20 cellular contexts compared by ENCODE assay signal in the genomic region with DNA sequence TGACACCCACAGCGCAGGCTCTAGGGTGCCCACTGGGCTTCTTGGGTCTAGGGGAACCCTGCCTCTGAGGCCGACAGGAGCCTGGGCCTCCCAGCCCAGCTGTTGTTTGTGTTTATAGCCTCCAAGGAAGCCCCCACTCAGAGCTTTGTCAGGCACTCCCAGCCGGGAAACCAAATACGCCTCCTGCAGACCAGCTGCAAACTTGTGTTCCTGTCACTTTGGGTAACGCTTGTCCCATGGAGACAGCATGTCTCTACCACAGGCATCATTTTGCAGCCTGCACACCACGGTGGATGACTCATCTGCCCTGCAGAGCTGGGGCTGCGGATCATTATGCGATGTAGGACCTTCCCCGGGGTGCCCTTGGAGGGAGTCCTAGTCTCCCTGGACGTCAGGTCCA. TPM values are rescaled to one million over a fixed set of nuclear protein-coding genes. Genes with fewer than 3 reads are reported as not detected.
A peak's percentile ranks its signal among the peaks of the same experiment; 100 is the strongest.
DNase-seq lines count a peak whose midpoint lies in the region; FAIRE-seq lines count a peak whose summit lies in the region.
"Had no signal": no experiment of that assay in that cellular context is flagged by ENCODE, and none has a peak within 500 bp of the region (broad histone marks: within the 10 kb centered on the region; RNA-seq: fewer than 3 reads in every experiment).

No MANE protein-coding gene starts in this region.

- DNase-seq in NK-92 treated with Interleukin-12 subunit alpha and Interleukin-12 subunit beta, amount 100 ng/mL, for 24 hours (lab: John Stamatoyannopoulos, UW), result peak; percentile 14
- DNase-seq in NK-92 (lab: John Stamatoyannopoulos, UW; ENCODE audit: unreplicated experiment) (no peak), adipocyte (ENCODE audit: low read depth) (peak; percentile 14), immature natural killer cell (peak in 2 of 3 donors; percentile 31 to 33), small intestine (no peak), NCI-H774 (lab: John Stamatoyannopoulos, UW) (no peak)
- no peak for DNase-seq in stimulated activated CD4-positive, alpha-beta T cell treated with anti-CD3 and anti-CD28 coated beads, Interleukin-2, amount 100 ng/mL, for 48 hours
- DNase-seq: activated CD4-positive, CD25-positive, alpha-beta regulatory T cell treated with anti-CD3 and anti-CD28 coated beads, Interleukin-2, amount 50 U/mL, for 72 hours; CD4-positive, alpha-beta memory T cell; erythroblast; Karpas-422; NCI-H1436 treated with DMSO at 0.1 percent for 48 hours; NCI-H226; Right ventricle myocardium superior; stimulated activated naive CD8-positive, alpha-beta T cell treated with anti-CD3 and anti-CD28 coated beads, Interleukin-15, amount 100 ng/mL, for 72 hours had no signal

- peak overlapping the region in 1 of 6 donors; percentile 45 for H3K27ac Mint-ChIP-seq in immature natural killer cell
- H3K27ac Mint-ChIP-seq: CD4-positive, alpha-beta memory T cell had no signal

- H3K4me1 ChIP-seq in adipocyte (ENCODE audit: control insufficient read depth, insufficient read depth, low read length) (peaks cover 12% of the 10 kb centered on the region), skeletal muscle tissue (ENCODE audit: control insufficient read depth in 3 of 3, insufficient read depth in 3 of 3, low read length in 3 of 3) (peaks cover 39 to 80% (median 79%) of the 10 kb centered on the region in 3 donors), small intestine (ENCODE audit: control insufficient read depth in 2 of 2, insufficient read depth in 1 of 2, low read depth in 1 of 2, low read length in 1 of 2) (no peaks in the 10 kb centered on the region)

- H3K36me3 Mint-ChIP-seq in immature natural killer cell, result no peaks in the 10 kb centered on the region
- H3K36me3 Mint-ChIP-seq: CD4-positive, alpha-beta memory T cell had no signal

- H3K27ac ChIP-seq in skeletal muscle tissue (ENCODE audit: low read depth, low read length) (peak overlapping the region; percentile 86), small intestine (ENCODE audit: low read depth in 1 of 2, low read length in 1 of 2) (no peak overlapping the region)
- H3K27ac ChIP-seq: ascending aorta, hepatocyte had no signal

- H3K9me3 Mint-ChIP-seq in immature natural killer cell, result no peaks in the 10 kb centered on the region
- H3K9me3 Mint-ChIP-seq: CD4-positive, alpha-beta memory T cell; stimulated activated naive CD8-positive, alpha-beta T cell treated with anti-CD3 and anti-CD28 coated beads, Interleukin-15, amount 100 ng/mL, for 72 hours had no signal

- peaks cover 5 to 11% of the 10 kb centered on the region in 2 donors for H3K4me1 Mint-ChIP-seq in immature natural killer cell

- H3K27me3 Mint-ChIP-seq in immature natural killer cell (ENCODE audit: low read depth in 3 of 3), result peaks cover 0 to 3% (median 0%) of the 10 kb centered on the region in 3 donors
- H3K27me3 Mint-ChIP-seq: CD4-positive, alpha-beta memory T cell; stimulated activated naive CD8-positive, alpha-beta T cell treated with anti-CD3 and anti-CD28 coated beads, Interleukin-15, amount 100 ng/mL, for 72 hours had no signal

- H3K4me3 ChIP-seq in adipocyte (ENCODE audit: low read length) (no peak overlapping the region), skeletal muscle tissue (ENCODE audit: low read length in 3 of 3) (peak overlapping the region in 2 of 3 donors; percentile 27 to 45), small intestine (ENCODE audit: low read depth in 1 of 2, low read length in 2 of 2) (no peak overlapping the region)
- H3K4me3 ChIP-seq: ascending aorta, hepatocyte had no signal

- no peaks in the 10 kb centered on the region for H3K36me3 ChIP-seq in adipocyte (ENCODE audit: control insufficient read depth, insufficient read depth, low read length, severe bottlenecking)
- H3K36me3 ChIP-seq in skeletal muscle tissue (ENCODE audit: control insufficient read depth in 3 of 3, insufficient read depth in 3 of 3, low read length in 3 of 3), result peaks cover 0 to 7% (median 0%) of the 10 kb centered on the region in 3 donors
- H3K36me3 ChIP-seq in small intestine (ENCODE audit: control insufficient read depth in 2 of 2, insufficient read depth in 2 of 2, low read length in 2 of 2), result no peaks in the 10 kb centered on the region

- H3K27me3 ChIP-seq in adipocyte (replicated peaks; ENCODE audit: control insufficient read depth, insufficient read depth, low read length), result no peaks in the 10 kb centered on the region
- no peaks in the 10 kb centered on the region for H3K27me3 ChIP-seq in skeletal muscle tissue (ENCODE audit: control insufficient read depth in 3 of 3, insufficient read depth in 3 of 3, low read length in 3 of 3)
- H3K27me3 ChIP-seq in small intestine (ENCODE audit: control insufficient read depth in 2 of 2, insufficient read depth in 2 of 2, low read length in 2 of 2), result no peaks in the 10 kb centered on the region
- H3K27me3 ChIP-seq: ascending aorta, hepatocyte had no signal

- no peak for FAIRE-seq in small intestine (lab: Jason Lieb, UNC)

- H3K9ac ChIP-seq in adipocyte (ENCODE audit: low read length), result no peak overlapping the region
- H3K9ac ChIP-seq in skeletal muscle tissue (ENCODE audit: low read depth in 1 of 3, low read length in 3 of 3), result peak overlapping the region; percentile 44 to 79 (median 50)

- H3K9me3 ChIP-seq in adipocyte (ENCODE audit: control insufficient read depth, low read length) (no peaks in the 10 kb centered on the region), skeletal muscle tissue (ENCODE audit: control insufficient read depth in 3 of 3, low read length in 3 of 3) (no peaks in the 10 kb centered on the region), small intestine (ENCODE audit: control insufficient read depth, low read depth) (no peaks in the 10 kb centered on the region)
- H3K9me3 ChIP-seq: ascending aorta had no signal

- H3K4me3 Mint-ChIP-seq in immature natural killer cell, result no peak overlapping the region
- H3K4me3 Mint-ChIP-seq: CD4-positive, alpha-beta memory T cell; stimulated activated naive CD8-positive, alpha-beta T cell treated with anti-CD3 and anti-CD28 coated beads, Interleukin-15, amount 100 ng/mL, for 72 hours had no signal

- 57 to 88% (median 75%) methylated on average over 10 of the region's 10 CpGs for WGBS in small intestine, 3 donors

RNA-seq across cellular contexts. Expression of a gene that starts 40.6 kb away (rescaled TPM):
- polyA plus RNA-seq in immature natural killer cell, result not detected
- total RNA-seq in skeletal muscle tissue, result not detected
- 1 to 10 TPM in 2 of 3 donors, under 1 TPM in 1; 0.91 to 6.5 (median 2.7) TPM for polyA plus RNA-seq in small intestine
- total RNA-seq: ascending aorta; CD4-positive, alpha-beta memory T cell; dermis microvascular lymphatic vessel endothelial cell; hepatocyte; Right ventricle myocardium superior; ureter had no signal
- polyA plus RNA-seq: CD4-positive, alpha-beta memory T cell; hepatocyte had no signal

Comparison
In these comparisons a context has a peak if more than half of its experiments do, and no peak if none do; other contexts are left out.
1. DNase-seq: peak in NK-92 treated with Interleukin-12 subunit alpha and Interleukin-12 subunit beta, amount 100 ng/mL, for 24 hours (single experiment), adipocyte (single experiment) and immature natural killer cell (2 of 3); none in NK-92 (single experiment), stimulated activated CD4-positive, alpha-beta T cell treated with anti-CD3 and anti-CD28 coated beads, Interleukin-2, amount 100 ng/mL, for 48 hours (0 of 2), small intestine (single experiment) and NCI-H774 (single experiment).
2. H3K4me3 ChIP-seq: peak in skeletal muscle tissue (2 of 3); none in adipocyte (single experiment) and small intestine (0 of 2).